13 cellular contexts compared by ENCODE assay signal in the genomic region with DNA sequence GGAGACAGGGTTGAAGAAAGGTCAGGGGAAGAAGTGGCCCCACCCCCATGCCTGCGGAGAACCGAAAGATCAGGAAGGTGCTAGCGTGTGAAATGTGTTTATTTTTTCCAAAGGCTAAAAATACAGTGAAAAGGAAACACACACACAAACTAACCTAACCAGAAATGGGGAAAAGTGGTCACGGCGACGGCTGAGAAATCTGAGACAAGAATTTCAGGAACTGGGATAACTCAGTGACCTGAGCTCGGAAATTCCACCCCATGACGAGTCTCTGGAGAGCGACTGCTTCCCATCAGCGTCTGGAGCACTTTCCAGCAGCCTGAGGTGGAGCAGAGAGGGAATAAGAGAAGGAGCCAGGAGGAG. TPM values are rescaled to one million over a fixed set of nuclear protein-coding genes. Genes with fewer than 3 reads are reported as not detected.
DNase-seq lines count a peak whose midpoint lies in the region; ATAC-seq, FAIRE-seq and TF ChIP-seq lines count a peak whose summit lies in the region.
"Had no signal": no experiment of that assay in that cellular context is flagged by ENCODE, and none has a peak within 500 bp of the region (broad histone marks: within the 10 kb centered on the region; RNA-seq: fewer than 3 reads in every experiment).

No MANE protein-coding gene starts in this region.

- no peaks in the 10 kb centered on the region for H3K9me1 ChIP-seq in K562 (ENCODE audit: control insufficient read depth, insufficient read depth, low read length)

- peaks cover 3 to 4% of the 10 kb centered on the region in 2 experiments; a peak in 1 of 5 replicates for H3K27me3 ChIP-seq in K562 (ENCODE audit: control insufficient read depth in 2 of 2, insufficient read depth in 2 of 2, low read length in 2 of 2)
- no peaks in the 10 kb centered on the region for H3K27me3 ChIP-seq in parathyroid adenoma (ENCODE audit: control insufficient read depth, insufficient read depth, low read length)

- H3K79me2 ChIP-seq in K562 (ENCODE audit: control insufficient read depth, insufficient read depth, low read length) (no peaks in the 10 kb centered on the region), parathyroid adenoma (no peaks in the 10 kb centered on the region)

- 18% methylated on average over 10 of the region's 10 CpGs for WGBS in K562 (ENCODE audit: insufficient coverage, low coverage, missing lambda C conversion rate)

- TF ChIP-seq POLR2A in K562 (conservative IDR thresholded peaks at IDR 0.05), result no peak

- in situ Hi-C loops in K562 (cut with MboI), result no loop called here

- DNase-seq in EH (ENCODE audit: low read depth) (peak; percentile 76), K562 (ENCODE audit: extremely low read depth in 1 of 4, low spot score in 3 of 4) (no peak), left ventricle myocardium superior (no peak), HTR-8/SVneo (ENCODE audit: insufficient read length, low spot score) (no peak), NCI-H1105 (lab: John Stamatoyannopoulos, UW) (no peak), NOMO-1 treated with DMSO at 0.1 percent for 48 hours (lab: John Stamatoyannopoulos, UW; ENCODE audit: unreplicated experiment) (no peak)
- DNase-seq: activated gamma-delta T cell; hypothalamus; NCI-H2081; stimulated activated CD4-positive, alpha-beta T cell treated with anti-CD3 and anti-CD28 coated beads, Interleukin-1b, Interleukin-23, amount 100 ng/mL, for 48 hours; T-helper 9 cell had no signal

- no peak overlapping the region for H3K9ac ChIP-seq in K562 (ENCODE audit: insufficient read depth in 1 of 2, low read depth in 2 of 2, low read length in 2 of 2)
- no peak overlapping the region for H3K9ac ChIP-seq in parathyroid adenoma

- TF ChIP-seq CTCF in K562 (IDR thresholded peaks at IDR 0.05 in 2 of 3, conservative IDR thresholded peaks at IDR 0.05 in 1 of 3; ENCODE audit: insufficient read depth in 2 of 3, low read depth in 1 of 3, low read length in 3 of 3) (no peak), parathyroid adenoma (IDR thresholded peaks at IDR 0.05) (no peak)

- no peaks in the 10 kb centered on the region for H3K36me3 ChIP-seq in K562 (ENCODE audit: control insufficient read depth, insufficient read depth, low read length)
- no peaks in the 10 kb centered on the region for H3K36me3 ChIP-seq in parathyroid adenoma (ENCODE audit: control insufficient read depth, insufficient read depth, low read length)

- no peak overlapping the region for H3K4me3 ChIP-seq in K562
- peak overlapping the region; percentile 24 for H3K4me3 ChIP-seq in parathyroid adenoma (ENCODE audit: low read depth, low read length)

- BruUV-seq in K562 (replicated peaks; lab: Mats Ljungman, UMichigan), result no TSS peak

- H3K4me1 ChIP-seq in K562 (replicated peaks in 1 of 2; ENCODE audit: control insufficient read depth in 2 of 2, insufficient read depth in 2 of 2, low read length in 2 of 2) (peaks cover 9 to 16% of the 10 kb centered on the region in 2 experiments; a peak in 3 of 5 replicates), parathyroid adenoma (peaks cover 5% of the 10 kb centered on the region)

- no peak overlapping the region for H3K27ac ChIP-seq in K562 (ENCODE audit: extremely low read depth, low read depth, low read length)
- H3K27ac ChIP-seq in parathyroid adenoma, result peak overlapping the region; percentile 70

- H3K9me3 ChIP-seq in K562 (replicated peaks; ENCODE audit: control insufficient read depth, insufficient read depth, low read depth, low read length), result no peaks in the 10 kb centered on the region
- H3K9me3 ChIP-seq in parathyroid adenoma (ENCODE audit: control insufficient read depth, low read length), result no peaks in the 10 kb centered on the region

- H2AFZ ChIP-seq in K562 (ENCODE audit: low read depth, low read length), result 0 out of 2 replicates have a peak overlapping the region, but pooled peaks have one; percentile 25
- H2AFZ ChIP-seq in parathyroid adenoma, result peak overlapping the region; percentile 51

- TF ChIP-seq RAD21 in K562 (CRISPR knock-in tag; conservative IDR thresholded peaks at IDR 0.05 in 1 of 2, IDR thresholded peaks at IDR 0.05 in 1 of 2), result no peak

- H4K20me1 ChIP-seq in K562 (replicated peaks; ENCODE audit: control insufficient read depth, insufficient read depth, low read length), result no peaks in the 10 kb centered on the region

- peak overlapping the region; percentile 30 for H3K4me2 ChIP-seq in K562 (ENCODE audit: insufficient read depth, low read length)
- H3K4me2 ChIP-seq in parathyroid adenoma (ENCODE audit: low read length), result peak overlapping the region; percentile 53

- no peak for TF ChIP-seq EP300 in K562 (IDR thresholded peaks at IDR 0.05; ENCODE audit: low read length)

- CTCF ChIA-PET in K562 (lab: Yijun Ruan, JAX; ENCODE audit: low intra/inter-chr PET ratio), result no interaction called here

- no peak for ATAC-seq in K562
- ATAC-seq in left ventricle myocardium superior, result peak; percentile 49
- ATAC-seq in HG02852 (IDR thresholded peaks at IDR 0.05; ENCODE audit: unreplicated experiment), result no peak

- intact Hi-C loops in K562 (cut with micrococcal nuclease) (no loop called here), left ventricle myocardium superior (cut with micrococcal nuclease) (no loop called here)

- POLR2A ChIA-PET in K562 (lab: Yijun Ruan, JAX), result interaction anchor here (0.5 to 0.6 kb wide), 2 partner anchors 51 to 112 kb away, joined by 3 read pairs; no protein-coding TSS in a partner anchor

- FAIRE-seq in K562 (lab: Jason Lieb, UNC), result no peak
- no peak for FAIRE-seq in HTR-8/SVneo (lab: Jason Lieb, UNC)

TF ChIP-seq in K562, 482 proteins besides CTCF, POLR2A, EP300 and RAD21:
- TF ChIP-seq TCF7L2 (IDR thresholded peaks at IDR 0.05; ENCODE audit: low read depth, low read length), result no peak
- TF ChIP-seq CEBPG (CRISPR knock-in tag; IDR thresholded peaks at IDR 0.05), result 0 out of 2 replicates have a peak, but pooled peaks have one; percentile 10
- no peak for TF ChIP-seq CEBPG (tag; conservative IDR thresholded peaks at IDR 0.05 in 1 of 2, IDR thresholded peaks at IDR 0.05 in 1 of 2)

RNA-seq across cellular contexts. Expression of gene RND1, which starts 16.6 kb away (rescaled TPM):
- 0.79 and 2.5 TPM in 2 replicates for total RNA-seq in K562 (2011; cell fraction: chromatin; rRNA removed; ENCODE audit: low replicate concordance)
- total RNA-seq in K562 (2011; cell fraction: nucleolus; rRNA removed), result 1.6 and 2.5 TPM in 2 replicates
- total RNA-seq in K562 (2011; cell fraction: nucleoplasm; rRNA removed), result 1.1 and 2.4 TPM in 2 replicates
- total RNA-seq in K562 (2014; rRNA removed) (0.33 and 0.73 TPM in 2 replicates), K562 (2014; rRNA removed; fragmentation: Illumina TruSeq; extraction: Trizol) (0.06 and 0.22 TPM in 2 replicates), K562 (2015; rRNA removed; fragmentation: Illumina TruSeq; extraction: Trizol) (0.18 and 0.23 TPM in 2 replicates), K562 (2021) (0.36 and 0.78 TPM in 2 replicates), left ventricle myocardium superior (0.27 TPM)
- polyA plus RNA-seq in K562 (2011; rRNA removed) (0.56 and 0.58 TPM in 2 replicates), K562 (2014; fragmentation: Illumina TruSeq; extraction: Trizol) (0.48 and 0.58 TPM in 2 replicates), K562 (2014; fragmentation: Nextera tagmentation; extraction: Ambion mirVana) (not detected), K562 (2014; rRNA removed) (0.60 TPM in 1 of 2 replicates, not detected in the other)
- 0.37 and 0.46 TPM in 2 replicates for polyA plus RNA-seq in K562 (2011; cell fraction: cytosol; rRNA removed)
- polyA plus RNA-seq in K562 (2011; cell fraction: nucleus; rRNA removed), result 0.79 and 1.0 TPM in 2 replicates
- polyA plus RNA-seq in K562 (2012), result 0.49 and 0.80 TPM in 2 replicates
- polyA minus RNA-seq in K562 (2011; rRNA and poly(A)+ RNA removed), result 0.63 and 0.77 TPM in 2 replicates
- polyA minus RNA-seq in K562 (2011; cell fraction: cytosol; rRNA and poly(A)+ RNA removed), result 1.7 TPM in 1 of 2 replicates, not detected in the other
- 0.67 and 1.6 TPM in 2 replicates for polyA minus RNA-seq in K562 (2011; cell fraction: nucleus; rRNA and poly(A)+ RNA removed)

RNA-seq across cellular contexts. Expression of gene DDX23, which starts 30.3 kb away (rescaled TPM):
- total RNA-seq in K562 (2011; cell fraction: chromatin; rRNA removed; ENCODE audit: low replicate concordance), result 275 and 454 TPM in 2 replicates
- total RNA-seq in K562 (2011; cell fraction: nucleolus; rRNA removed), result 148 and 163 TPM in 2 replicates
- 175 and 185 TPM in 2 replicates for total RNA-seq in K562 (2011; cell fraction: nucleoplasm; rRNA removed)
- total RNA-seq in K562 (2014; rRNA removed) (104 and 118 TPM in 2 replicates), K562 (2014; rRNA removed; fragmentation: Illumina TruSeq; extraction: Trizol) (100 and 107 TPM in 2 replicates), K562 (2015; rRNA removed; fragmentation: Illumina TruSeq; extraction: Trizol) (124 and 129 TPM in 2 replicates), K562 (2021) (97.9 and 116 TPM in 2 replicates), left ventricle myocardium superior (36.4 TPM)
- polyA plus RNA-seq in K562 (2011; rRNA removed) (89.3 and 99.5 TPM in 2 replicates), K562 (2014; fragmentation: Illumina TruSeq; extraction: Trizol) (108 and 138 TPM in 2 replicates), K562 (2014; fragmentation: Nextera tagmentation; extraction: Ambion mirVana) (10 to 100 TPM; 32.4 to 65.9 TPM), K562 (2014; rRNA removed) (87.0 and 94.0 TPM in 2 replicates)
- polyA plus RNA-seq in K562 (2011; cell fraction: cytosol; rRNA removed), result 71.2 and 71.3 TPM in 2 replicates
- 216 and 219 TPM in 2 replicates for polyA plus RNA-seq in K562 (2011; cell fraction: nucleus; rRNA removed)
- polyA plus RNA-seq in K562 (2012), result 86.0 and 150 TPM in 2 replicates
- 92.0 and 95.2 TPM in 2 replicates for polyA minus RNA-seq in K562 (2011; rRNA and poly(A)+ RNA removed)
- 37.9 and 40.8 TPM in 2 replicates for polyA minus RNA-seq in K562 (2011; cell fraction: cytosol; rRNA and poly(A)+ RNA removed)
- 50.4 and 73.4 TPM in 2 replicates for polyA minus RNA-seq in K562 (2011; cell fraction: nucleus; rRNA and poly(A)+ RNA removed)

RNA-seq across cellular contexts. Expression of gene FKBP11, which starts 43.0 kb away (rescaled TPM):
- 49.5 and 66.4 TPM in 2 replicates for total RNA-seq in K562 (2011; cell fraction: chromatin; rRNA removed; ENCODE audit: low replicate concordance)
- total RNA-seq in K562 (2011; cell fraction: nucleolus; rRNA removed), result 31.7 and 34.0 TPM in 2 replicates
- total RNA-seq in K562 (2011; cell fraction: nucleoplasm; rRNA removed), result 46.3 and 64.2 TPM in 2 replicates
- total RNA-seq in K562 (2014; rRNA removed), result 2.3 TPM in 2 replicates
- 5.4 and 6.6 TPM in 2 replicates for total RNA-seq in K562 (2014; rRNA removed; fragmentation: Illumina TruSeq; extraction: Trizol)
- 5.8 TPM in 2 replicates for total RNA-seq in K562 (2015; rRNA removed; fragmentation: Illumina TruSeq; extraction: Trizol)
- total RNA-seq in K562 (2021), result 6.8 and 7.4 TPM in 2 replicates
- polyA plus RNA-seq in K562 (2011; rRNA removed), result 7.8 and 9.1 TPM in 2 replicates
- polyA plus RNA-seq in K562 (2011; cell fraction: cytosol; rRNA removed), result 4.4 and 4.5 TPM in 2 replicates
- 24.8 and 36.7 TPM in 2 replicates for polyA plus RNA-seq in K562 (2011; cell fraction: nucleus; rRNA removed)
- 5.0 and 5.9 TPM in 2 replicates for polyA plus RNA-seq in K562 (2012)
- polyA plus RNA-seq in K562 (2014; fragmentation: Illumina TruSeq; extraction: Trizol), result 5.3 and 5.6 TPM in 2 replicates
- 1 to 10 TPM; 1.6 to 3.3 TPM for polyA plus RNA-seq in K562 (2014; fragmentation: Nextera tagmentation; extraction: Ambion mirVana)
- 7.4 and 8.2 TPM in 2 replicates for polyA plus RNA-seq in K562 (2014; rRNA removed)
- 7.7 and 7.9 TPM in 2 replicates for polyA minus RNA-seq in K562 (2011; rRNA and poly(A)+ RNA removed)
- polyA minus RNA-seq in K562 (2011; cell fraction: cytosol; rRNA and poly(A)+ RNA removed), result 4.7 and 5.7 TPM in 2 replicates
- 8.1 and 10.2 TPM in 2 replicates for polyA minus RNA-seq in K562 (2011; cell fraction: nucleus; rRNA and poly(A)+ RNA removed)
- 6.3 TPM for total RNA-seq in left ventricle myocardium superior
